ENCODE assay signal across 8 cellular contexts in genomic region chr4:158671665-158671914, GRCh38. TPM values are rescaled to one million over a fixed set of nuclear protein-coding genes. Genes with fewer than 3 reads are reported as not detected.
A peak's percentile ranks its signal among the peaks of the same experiment; 100 is the strongest.
DNase-seq lines count a peak whose midpoint lies in the region; ATAC-seq and TF ChIP-seq lines count a peak whose summit lies in the region.

TSS of gene C4orf46 (minus strand) at chr4:158671887. CDS start at chr4:158671801, 86 bp downstream.

- in situ Hi-C loops in endometrial microvascular endothelial cells (cut with HindIII; ENCODE audit: inconsistent ontology term, low pct_unique_long_range_greater_than_20kb, low sequenced_read_pairs), result no loop called here

- CTCF ChIA-PET in Caco-2 (lab: Charles Lee), result no interaction called here

- no peaks in the 10 kb centered on the region for H3K36me3 ChIP-seq in Caco-2 (ENCODE audit: control insufficient read depth, insufficient read depth, low read length)
- peaks cover 7% of the 10 kb centered on the region for H3K36me3 ChIP-seq in NT2/D1 (ENCODE audit: insufficient read depth, insufficient read length, low read length)
- no peaks in the 10 kb centered on the region for H3K36me3 ChIP-seq in neutrophil

- TF ChIP-seq CTCF in Caco-2 (IDR thresholded peaks at IDR 0.05; ENCODE audit: insufficient read depth in 1 of 2, low read depth in 1 of 2, low read length in 1 of 2, severe bottlenecking in 1 of 2, unreplicated experiment in 1 of 2) (no peak), neutrophil (IDR thresholded peaks at IDR 0.05) (no peak)

- no peak for ATAC-seq in esophagus mucosa

- POLR2A ChIA-PET in Caco-2 (lab: Charles Lee), result no interaction called here

- peak within 1 kb of the TSS; percentile 91 for H3K27ac ChIP-seq in neutrophil

- H3K9ac ChIP-seq in NT2/D1 (ENCODE audit: insufficient read length, low read depth), result peak within 1 kb of the TSS; percentile 86

- intact Hi-C loops in Caco-2 (cut with micrococcal nuclease; ENCODE audit: unreplicated experiment), result loop anchor here (5.0 to 10.0 kb wide), 3 partner anchors 373 to 776 kb away; no protein-coding TSS in a partner anchor

- H3K27me3 Mint-ChIP-seq in Caco-2 (ENCODE audit: insufficient read depth, unreplicated experiment), result no peaks in the 10 kb centered on the region

- no peak for DNase-seq in Caco-2
- no peak for DNase-seq in NT2/D1 (ENCODE audit: low read depth, low spot score)
- DNase-seq in stimulated activated CD4-positive, alpha-beta T cell treated with anti-CD3 and anti-CD28 coated beads, Interleukin-2, amount 100 ng/mL, for 24 hours, result no peak
- no peak for DNase-seq in OCI-M2 (lab: John Stamatoyannopoulos, UW; ENCODE audit: unreplicated experiment)
- DNase-seq in cortex of kidney (lab: John Stamatoyannopoulos, UW), result no peak

- H3K9me3 ChIP-seq in Caco-2 (no peaks in the 10 kb centered on the region), NT2/D1 (ENCODE audit: insufficient read depth, low read length) (no peaks in the 10 kb centered on the region), neutrophil (no peaks in the 10 kb centered on the region)

- no TSS peak for BruUV-seq in Caco-2 (replicated peaks; lab: Mats Ljungman, UMichigan)

- H3K4me1 ChIP-seq in Caco-2, result peaks cover 3% of the 10 kb centered on the region; the same call in 1 of the 2 replicates
- H3K4me1 ChIP-seq in NT2/D1 (ENCODE audit: insufficient read depth, insufficient read length), result no peaks in the 10 kb centered on the region
- H3K4me1 ChIP-seq in neutrophil (ENCODE audit: control insufficient read depth in 1 of 2, insufficient read depth in 1 of 2, low read depth in 1 of 2, low read length in 1 of 2), result peaks cover 33% of the 10 kb centered on the region in 2 experiments

- peak within 1 kb of the TSS; percentile 100 for H3K4me3 Mint-ChIP-seq in Caco-2 (ENCODE audit: unreplicated experiment)

- H3K4me3 ChIP-seq in Caco-2 (ENCODE audit: low read depth, low read length) (peak within 1 kb of the TSS; percentile 80), NT2/D1 (ENCODE audit: insufficient read length, low read depth) (peak within 1 kb of the TSS; percentile 81), neutrophil (ENCODE audit: low read depth in 1 of 2, low read length in 1 of 2) (peak within 1 kb of the TSS; percentile 68 to 90)

- peaks cover 10% of the 10 kb centered on the region for H3K36me3 Mint-ChIP-seq in Caco-2 (ENCODE audit: insufficient read depth, unreplicated experiment)

- no peaks in the 10 kb centered on the region for H3K27me3 ChIP-seq in Caco-2 (replicated peaks; ENCODE audit: control insufficient read depth, insufficient read depth, low read length)
- H3K27me3 ChIP-seq in NT2/D1 (ENCODE audit: insufficient read depth, insufficient read length), result no peaks in the 10 kb centered on the region
- H3K27me3 ChIP-seq in neutrophil, result no peaks in the 10 kb centered on the region

- peaks cover 7% of the 10 kb centered on the region for H3K4me1 Mint-ChIP-seq in Caco-2 (ENCODE audit: low read depth, unreplicated experiment)

- H3K9me3 Mint-ChIP-seq in Caco-2 (ENCODE audit: unreplicated experiment), result no peaks in the 10 kb centered on the region

- peak within 1 kb of the TSS; percentile 98 for H3K27ac Mint-ChIP-seq in Caco-2 (ENCODE audit: unreplicated experiment)

RNA-seq across cellular contexts. Expression of gene C4orf46, which starts in this region (rescaled TPM):
- total RNA-seq in Caco-2 (2022) (16.7 and 17.4 TPM in 2 replicates), endometrial microvascular endothelial cells (ENCODE audit: inconsistent ontology term) (25.3 TPM), esophagus mucosa (2.1 TPM)
